Comparison of ENCODE assay signal across 1 cellular context in genomic region chr16:23026777-23027362, GRCh38.
TF ChIP-seq lines count a peak whose summit lies in the region.

No MANE protein-coding gene starts in this region.

TF ChIP-seq in HepG2, 621 proteins besides CTCF, POLR2A, EP300 and RAD21 (continued from another document and continues in another):
- no peak for TF ChIP-seq HINFP (CRISPR knock-in tag; IDR thresholded peaks at IDR 0.05; ENCODE audit: low read depth)
- TF ChIP-seq PITX1 (CRISPR knock-in tag; IDR thresholded peaks at IDR 0.05), result no peak
- no peak for TF ChIP-seq ZNF17 (CRISPR knock-in tag; IDR thresholded peaks at IDR 0.05)
- TF ChIP-seq BCL6 (CRISPR knock-in tag; IDR thresholded peaks at IDR 0.05), result peak; percentile 35; the same call in 1 of the 2 replicates
- no peak for TF ChIP-seq RFX5 (IDR thresholded peaks at IDR 0.05; ENCODE audit: low read depth, low read length)
- no peak for TF ChIP-seq ZKSCAN5 (CRISPR knock-in tag; IDR thresholded peaks at IDR 0.05)
- TF ChIP-seq ZNF773 (CRISPR knock-in tag; IDR thresholded peaks at IDR 0.05; ENCODE audit: borderline replicate concordance), result peak; percentile 91
- TF ChIP-seq ZSCAN30 (CRISPR knock-in tag; IDR thresholded peaks at IDR 0.05), result no peak
- no peak for TF ChIP-seq IKZF4 (CRISPR knock-in tag; IDR thresholded peaks at IDR 0.05; ENCODE audit: borderline replicate concordance, low read depth, not compliant biosample characterization)
- peak; percentile 61 for TF ChIP-seq THAP11 (CRISPR knock-in tag; IDR thresholded peaks at IDR 0.05)
- no peak for TF ChIP-seq ZNF841 (CRISPR knock-in tag; IDR thresholded peaks at IDR 0.05; ENCODE audit: borderline replicate concordance)
- no peak for TF ChIP-seq ZNF33B (CRISPR knock-in tag; IDR thresholded peaks at IDR 0.05)
- no peak for TF ChIP-seq RCOR2 (CRISPR knock-in tag; IDR thresholded peaks at IDR 0.05)
- TF ChIP-seq STAT6 (CRISPR knock-in tag; IDR thresholded peaks at IDR 0.05; ENCODE audit: borderline replicate concordance), result no peak
- TF ChIP-seq NFE2L1 (CRISPR knock-in tag; IDR thresholded peaks at IDR 0.05; ENCODE audit: borderline replicate concordance), result no peak
- no peak for TF ChIP-seq AHR (CRISPR knock-in tag; IDR thresholded peaks at IDR 0.05)
- no peak for TF ChIP-seq SP5 (CRISPR knock-in tag; IDR thresholded peaks at IDR 0.05; ENCODE audit: borderline replicate concordance, low read depth)
- TF ChIP-seq ZNF781 (CRISPR knock-in tag; IDR thresholded peaks at IDR 0.05; ENCODE audit: borderline replicate concordance, not compliant biosample characterization), result no peak
- TF ChIP-seq ZNF432 (CRISPR knock-in tag; IDR thresholded peaks at IDR 0.05; ENCODE audit: borderline replicate concordance), result no peak
- TF ChIP-seq REXO4 (CRISPR knock-in tag; IDR thresholded peaks at IDR 0.05; ENCODE audit: borderline replicate concordance), result peak; percentile 77; the same call in 1 of the 2 replicates
- no peak for TF ChIP-seq TBP (CRISPR knock-in tag; IDR thresholded peaks at IDR 0.05)
- peak; percentile 38; the same call in 1 of the 2 replicates for TF ChIP-seq ZNF788 (CRISPR knock-in tag; IDR thresholded peaks at IDR 0.05; ENCODE audit: borderline replicate concordance)
- TF ChIP-seq NCOA2 (CRISPR knock-in tag; IDR thresholded peaks at IDR 0.05), result peak; percentile 63; the same call in 1 of the 2 replicates
- no peak for TF ChIP-seq MBNL3 (CRISPR knock-in tag; conservative IDR thresholded peaks at IDR 0.05)
- no peak for TF ChIP-seq PCBP1 (IDR thresholded peaks at IDR 0.05; ENCODE audit: borderline replicate concordance, low read depth, low read length)
- 0 out of 2 replicates have a peak, but pooled peaks have one; percentile 54 for TF ChIP-seq CBX5 (CRISPR knock-in tag; IDR thresholded peaks at IDR 0.05; ENCODE audit: borderline replicate concordance)
- TF ChIP-seq ZNF646 (CRISPR knock-in tag; IDR thresholded peaks at IDR 0.05), result no peak
- no peak; the same call in 1 of the 2 replicates for TF ChIP-seq NFKB2 (CRISPR knock-in tag; IDR thresholded peaks at IDR 0.05; ENCODE audit: borderline replicate concordance)
- TF ChIP-seq KLF13 (CRISPR knock-in tag; IDR thresholded peaks at IDR 0.05), result no peak
- no peak for TF ChIP-seq DNMT1 (CRISPR knock-in tag; IDR thresholded peaks at IDR 0.05)
- TF ChIP-seq TMF1 (CRISPR knock-in tag; IDR thresholded peaks at IDR 0.05; ENCODE audit: low read depth), result no peak
- no peak for TF ChIP-seq KIAA2018 (CRISPR knock-in tag; IDR thresholded peaks at IDR 0.05; ENCODE audit: borderline replicate concordance)
- 0 out of 2 replicates have a peak, but pooled peaks have one; percentile 33 for TF ChIP-seq HMG20A (CRISPR knock-in tag; IDR thresholded peaks at IDR 0.05; ENCODE audit: borderline replicate concordance)
- TF ChIP-seq ZNF724P (CRISPR knock-in tag; IDR thresholded peaks at IDR 0.05; ENCODE audit: borderline replicate concordance), result no peak
- TF ChIP-seq BCL3 (CRISPR knock-in tag; IDR thresholded peaks at IDR 0.05), result no peak
- TF ChIP-seq NCOR1 (IDR thresholded peaks at IDR 0.05; ENCODE audit: borderline replicate concordance, low read length), result no peak
- TF ChIP-seq SAP130 (CRISPR knock-in tag; IDR thresholded peaks at IDR 0.05; ENCODE audit: low read depth), result peak; percentile 45; the same call in 1 of the 2 replicates
- peak; percentile 94 for TF ChIP-seq ZNF792 (CRISPR knock-in tag; IDR thresholded peaks at IDR 0.05)
